ENCODE assay signal across 34 cellular contexts in genomic region chr5:150335778-150336177, GRCh38. TPM values are rescaled to one million over a fixed set of nuclear protein-coding genes. Genes with fewer than 3 reads are reported as not detected.
"Had no signal": no experiment of that assay in that cellular context is flagged by ENCODE, and none has a peak within 500 bp of the region (broad histone marks: within the 10 kb centered on the region; RNA-seq: fewer than 3 reads in every experiment).

No MANE protein-coding gene starts in this region.

- H3K27ac Mint-ChIP-seq: activated CD4-positive, alpha-beta memory T cell treated with anti-CD3 and anti-CD28 coated beads, Interleukin-2, amount 10 ng/mL, durations not matched to agents 7 days and 5 days; activated CD4-positive, alpha-beta T cell treated with anti-CD3 and anti-CD28 coated beads for 36 hours; activated CD4-positive, alpha-beta T cell treated with anti-CD3 and anti-CD28 coated beads, Interleukin-2, amount 10 ng/mL, durations not matched to agents 24 days and 14 days; activated naive CD4-positive, alpha-beta T cell treated with anti-CD3 and anti-CD28 coated beads, Interleukin-2, amount 10 ng/mL, durations not matched to agents 7 days and 5 days; activated naive CD4-positive, alpha-beta T cell treated with anti-CD3 and anti-CD28 coated beads, Interleukin-2, amount 50 U/mL, for 72 hours; activated T-cell treated with anti-CD3 and anti-CD28 coated beads, Interleukin-2, amount 50 U/mL, for 24 hours; activated T-cell treated with anti-CD3 and anti-CD28 coated beads, Interleukin-2, amount 50 U/mL, for 72 hours; T-cell; T-helper 1 cell treated with Interleukin-12 subunit alpha and Interleukin-12 subunit beta and Interleukin-4 antibody, amounts not matched to agents 30 μg/mL and 1 μg/mL, for 36 hours; T-helper 2 cell treated with Interferon-gamma antibody and Interleukin-4, amounts not matched to agents 5 μg/mL and 100 μg/mL, for 36 hours had no signal

- DNase-seq: activated CD4-positive, alpha-beta memory T cell treated with anti-CD3 and anti-CD28 coated beads, Interleukin-2, amount 10 ng/mL, durations not matched to agents 7 days and 5 days; activated CD4-positive, alpha-beta T cell treated with anti-CD3 and anti-CD28 coated beads for 36 hours; activated CD4-positive, alpha-beta T cell treated with anti-CD3 and anti-CD28 coated beads, Interleukin-2, amount 10 ng/mL, durations not matched to agents 24 days and 14 days; activated CD4-positive, alpha-beta T cell treated with anti-CD3 and anti-CD28 coated beads, Interleukin-2, amount 50 U/mL, for 4 hours; activated CD4-positive, CD25-positive, alpha-beta regulatory T cell; activated CD4-positive, CD25-positive, alpha-beta regulatory T cell treated with anti-CD3 and anti-CD28 coated beads, Interleukin-2, amount 50 U/mL, for 72 hours; activated CD8-positive, alpha-beta memory T cell treated with anti-CD3 and anti-CD28 coated beads, Interleukin-2, amount 50 U/mL, for 48 hours; activated gamma-delta T cell; activated naive CD4-positive, alpha-beta T cell; activated naive CD4-positive, alpha-beta T cell treated with anti-CD3 and anti-CD28 coated beads, Interleukin-2, amount 10 ng/mL, durations not matched to agents 7 days and 5 days; activated T-cell treated with anti-CD3 and anti-CD28 coated beads for 4 hours; activated T-cell treated with anti-CD3 and anti-CD28 coated beads, Interleukin-2, amount 50 U/mL, for 24 hours; activated T-cell treated with anti-CD3 and anti-CD28 coated beads, Interleukin-2, amount 50 U/mL, for 72 hours; adrenal gland; central memory CD4-positive, alpha-beta T cell; cerebellar nuclear complex; colonic mucosa; effector CD8-positive, alpha-beta T cell; esophagus squamous epithelium; foreskin fibroblast; head of caudate nucleus; SW 1271; T-cell; T1000 had no signal

- H3K27ac ChIP-seq: adrenal gland, ascending aorta, breast epithelium, cardiac muscle cell, colonic mucosa, epithelial cell of prostate, esophagus squamous epithelium had no signal

- H3K27me3 ChIP-seq: adrenal gland, ascending aorta, breast epithelium, cardiac muscle cell, colonic mucosa, esophagus squamous epithelium had no signal

- H3K4me1 ChIP-seq: adrenal gland, ascending aorta, breast epithelium, colonic mucosa, esophagus squamous epithelium had no signal

- H3K4me3 Mint-ChIP-seq: activated CD4-positive, alpha-beta memory T cell treated with anti-CD3 and anti-CD28 coated beads, Interleukin-2, amount 10 ng/mL, durations not matched to agents 7 days and 5 days; activated CD4-positive, alpha-beta T cell treated with anti-CD3 and anti-CD28 coated beads for 36 hours; activated CD4-positive, alpha-beta T cell treated with anti-CD3 and anti-CD28 coated beads, Interleukin-2, amount 10 ng/mL, durations not matched to agents 24 days and 14 days; activated naive CD4-positive, alpha-beta T cell treated with anti-CD3 and anti-CD28 coated beads, Interleukin-2, amount 10 ng/mL, durations not matched to agents 7 days and 5 days; activated T-cell treated with anti-CD3 and anti-CD28 coated beads, Interleukin-2, amount 50 U/mL, for 24 hours; activated T-cell treated with anti-CD3 and anti-CD28 coated beads, Interleukin-2, amount 50 U/mL, for 72 hours; brain; T-cell; T-helper 1 cell treated with Interleukin-12 subunit alpha and Interleukin-12 subunit beta and Interleukin-4 antibody, amounts not matched to agents 30 μg/mL and 1 μg/mL, for 36 hours; T-helper 2 cell treated with Interferon-gamma antibody and Interleukin-4, amounts not matched to agents 5 μg/mL and 100 μg/mL, for 36 hours had no signal

- H3K9me3 ChIP-seq: adrenal gland, ascending aorta, breast epithelium, colonic mucosa, esophagus squamous epithelium had no signal

- H3K4me1 Mint-ChIP-seq: T-cell had no signal

- H3K4me3 ChIP-seq: adrenal gland, ascending aorta, breast epithelium, cardiac muscle cell, colonic mucosa, esophagus squamous epithelium had no signal

- ATAC-seq: activated CD4-positive, alpha-beta T cell treated with anti-CD3 and anti-CD28 coated beads for 36 hours; activated naive CD4-positive, alpha-beta T cell treated with anti-CD3 and anti-CD28 coated beads, Interleukin-2, amount 50 U/mL, for 72 hours; activated T-cell treated with anti-CD3 and anti-CD28 coated beads, Interleukin-2, amount 50 U/mL, for 72 hours; T-cell had no signal

- H3K36me3 ChIP-seq: adrenal gland, ascending aorta, breast epithelium, cardiac muscle cell, colonic mucosa, esophagus squamous epithelium had no signal

- H3K27me3 Mint-ChIP-seq: activated CD4-positive, alpha-beta memory T cell treated with anti-CD3 and anti-CD28 coated beads, Interleukin-2, amount 10 ng/mL, durations not matched to agents 7 days and 5 days; activated CD4-positive, alpha-beta T cell treated with anti-CD3 and anti-CD28 coated beads for 36 hours; activated CD4-positive, alpha-beta T cell treated with anti-CD3 and anti-CD28 coated beads, Interleukin-2, amount 10 ng/mL, durations not matched to agents 24 days and 14 days; activated T-cell treated with anti-CD3 and anti-CD28 coated beads, Interleukin-2, amount 50 U/mL, for 24 hours had no signal

- H3K36me3 Mint-ChIP-seq: activated naive CD4-positive, alpha-beta T cell treated with anti-CD3 and anti-CD28 coated beads, Interleukin-2, amount 10 ng/mL, durations not matched to agents 7 days and 5 days; activated naive CD4-positive, alpha-beta T cell treated with anti-CD3 and anti-CD28 coated beads, Interleukin-2, amount 50 U/mL, for 72 hours; brain; T-cell had no signal

- H3K9me3 Mint-ChIP-seq: activated CD4-positive, alpha-beta memory T cell treated with anti-CD3 and anti-CD28 coated beads, Interleukin-2, amount 10 ng/mL, durations not matched to agents 7 days and 5 days; activated CD4-positive, alpha-beta T cell treated with anti-CD3 and anti-CD28 coated beads, Interleukin-2, amount 10 ng/mL, durations not matched to agents 24 days and 14 days; activated naive CD4-positive, alpha-beta T cell treated with anti-CD3 and anti-CD28 coated beads, Interleukin-2, amount 10 ng/mL, durations not matched to agents 7 days and 5 days; activated naive CD4-positive, alpha-beta T cell treated with anti-CD3 and anti-CD28 coated beads, Interleukin-2, amount 50 U/mL, for 72 hours; activated T-cell treated with anti-CD3 and anti-CD28 coated beads, Interleukin-2, amount 50 U/mL, for 24 hours; activated T-cell treated with anti-CD3 and anti-CD28 coated beads, Interleukin-2, amount 50 U/mL, for 72 hours; brain; T-cell; T-helper 1 cell treated with Interleukin-12 subunit alpha and Interleukin-12 subunit beta and Interleukin-4 antibody, amounts not matched to agents 30 μg/mL and 1 μg/mL, for 36 hours; T-helper 2 cell treated with Interferon-gamma antibody and Interleukin-4, amounts not matched to agents 5 μg/mL and 100 μg/mL, for 36 hours had no signal

RNA-seq across cellular contexts. Expression of gene ARSI, which starts 33.1 kb away (rescaled TPM):
- total RNA-seq: activated CD4-positive, alpha-beta memory T cell treated with anti-CD3 and anti-CD28 coated beads, Interleukin-2, amount 10 ng/mL, durations not matched to agents 7 days and 5 days; activated CD4-positive, alpha-beta T cell treated with anti-CD3 and anti-CD28 coated beads for 36 hours; activated CD4-positive, alpha-beta T cell treated with anti-CD3 and anti-CD28 coated beads, Interleukin-2, amount 10 ng/mL, durations not matched to agents 24 days and 14 days; activated naive CD4-positive, alpha-beta T cell treated with anti-CD3 and anti-CD28 coated beads, Interleukin-2, amount 50 U/mL, for 72 hours; activated T-cell treated with anti-CD3 and anti-CD28 coated beads, Interleukin-2, amount 50 U/mL, for 72 hours; ascending aorta had no signal

RNA-seq across cellular contexts. Expression of gene CAMK2A, which starts 46.2 kb away (rescaled TPM):
- total RNA-seq: activated CD4-positive, alpha-beta memory T cell treated with anti-CD3 and anti-CD28 coated beads, Interleukin-2, amount 10 ng/mL, durations not matched to agents 7 days and 5 days; activated CD4-positive, alpha-beta T cell treated with anti-CD3 and anti-CD28 coated beads for 36 hours; activated CD4-positive, alpha-beta T cell treated with anti-CD3 and anti-CD28 coated beads, Interleukin-2, amount 10 ng/mL, durations not matched to agents 24 days and 14 days; activated naive CD4-positive, alpha-beta T cell treated with anti-CD3 and anti-CD28 coated beads, Interleukin-2, amount 50 U/mL, for 72 hours; activated T-cell treated with anti-CD3 and anti-CD28 coated beads, Interleukin-2, amount 50 U/mL, for 72 hours; ascending aorta; dermis microvascular lymphatic vessel endothelial cell; endothelial cell of umbilical vein; T-cell had no signal
- polyA plus RNA-seq: endothelial cell of umbilical vein had no signal
